21 cellular contexts compared by ENCODE assay signal in the genomic region with DNA sequence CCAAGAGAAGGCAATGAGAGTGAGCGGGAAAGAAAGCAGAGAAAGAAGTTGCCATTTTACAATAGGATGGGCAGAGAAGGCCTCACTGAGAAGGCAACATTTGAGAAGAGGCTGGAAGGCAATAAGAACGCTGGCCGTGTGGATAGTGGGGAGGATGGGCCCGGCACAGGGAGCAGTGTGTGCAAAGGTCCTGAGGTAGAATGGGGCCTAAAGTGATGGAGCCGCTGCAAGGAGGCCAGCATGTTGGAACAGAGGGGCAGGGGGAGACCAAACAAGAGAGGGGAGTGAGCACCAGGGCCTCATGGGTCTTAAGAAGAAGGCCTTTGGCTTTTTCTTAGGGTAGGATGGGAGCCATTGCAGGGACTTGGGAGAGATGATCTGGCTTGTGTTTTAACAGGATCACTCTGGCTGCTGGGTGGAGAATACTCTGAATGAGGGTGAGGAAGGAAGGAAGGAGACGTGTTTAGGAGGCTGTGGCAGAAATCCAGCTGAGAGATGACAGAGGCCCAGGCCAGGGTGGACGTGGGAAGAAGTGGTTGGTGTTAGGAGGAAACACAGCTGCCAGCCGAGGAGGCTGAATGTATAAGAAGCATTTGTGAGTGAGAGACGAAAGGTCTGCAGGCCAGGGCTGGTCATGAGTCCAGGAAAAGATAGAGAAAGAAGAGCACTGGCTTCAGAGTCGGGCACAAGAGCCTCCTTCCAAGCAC.
"Had no signal": no experiment of that assay in that cellular context is flagged by ENCODE, and none has a peak within 500 bp of the region (broad histone marks: within the 10 kb centered on the region; RNA-seq: fewer than 3 reads in every experiment).

No MANE protein-coding gene starts in this region.

- H3K4me1 ChIP-seq: left lung had no signal

- H3K4me3 ChIP-seq: cardiac muscle cell, esophagus muscularis mucosa, left lung, transverse colon, vagina had no signal

- FAIRE-seq: astrocyte, colon, kidney had no signal

- H3K36me3 ChIP-seq: cardiac muscle cell, esophagus muscularis mucosa, left lung, transverse colon, vagina had no signal

- H3K27ac ChIP-seq: cardiac muscle cell, esophagus muscularis mucosa, left lung, vagina had no signal

- H3K9me3 ChIP-seq: esophagus muscularis mucosa, left lung, transverse colon, vagina had no signal

- DNase-seq: activated CD4-positive, alpha-beta T cell treated with anti-CD3 and anti-CD28 coated beads, Interleukin-2, amount 50 U/mL, for 48 hours; activated CD4-positive, CD25-positive, alpha-beta regulatory T cell treated with anti-CD3 and anti-CD28 coated beads, Interleukin-2, amount 50 U/mL, for 72 hours; activated CD8-positive, alpha-beta memory T cell treated with anti-CD3 and anti-CD28 coated beads, Interleukin-2, amount 10 ng/mL, durations not matched to agents 7 days and 5 days; activated naive CD4-positive, alpha-beta T cell treated with anti-CD3 and anti-CD28 coated beads for 36 hours; activated T-cell treated with anti-CD3 and anti-CD28 coated beads, Interleukin-2, amount 50 U/mL, for 1 hour; hypothalamus; kidney; mesendoderm; nephron progenitor cell; stimulated activated CD4-positive, alpha-beta T cell treated with anti-CD3 and anti-CD28 coated beads, Interleukin-2, amount 100 ng/mL, for 48 hours; stimulated activated naive CD4-positive, alpha-beta T cell; substantia nigra; T-cell; T-helper 9 cell; transverse colon had no signal

- ATAC-seq: activated CD8-positive, alpha-beta memory T cell treated with anti-CD3 and anti-CD28 coated beads, Interleukin-2, amount 10 ng/mL, durations not matched to agents 7 days and 5 days; left lung; T-cell had no signal

- H3K27me3 ChIP-seq: cardiac muscle cell, esophagus muscularis mucosa, left lung, transverse colon, vagina had no signal
